ENCODE assay signal across 24 cellular contexts in the genomic region with DNA sequence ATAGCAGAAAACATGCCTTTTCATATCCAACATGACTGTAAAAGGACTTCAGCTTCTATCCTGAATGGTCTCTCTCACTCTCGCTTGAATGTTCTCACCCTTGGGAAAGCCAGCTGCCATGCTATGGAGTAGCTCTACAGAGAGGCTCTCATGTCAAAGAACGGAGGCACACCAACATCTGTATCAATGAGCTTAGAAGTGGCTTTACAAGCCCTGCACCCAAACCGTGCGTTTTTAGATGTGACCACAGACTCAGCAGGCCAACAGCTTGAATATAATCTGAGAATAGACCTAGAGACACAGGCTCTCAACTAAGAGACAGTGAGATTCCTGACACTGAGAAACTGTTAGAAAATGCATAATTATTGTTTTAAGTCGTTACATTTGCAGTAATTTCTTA.
"Had no signal": no experiment of that assay in that cellular context is flagged by ENCODE, and none has a peak within 500 bp of the region (broad histone marks: within the 10 kb centered on the region; RNA-seq: fewer than 3 reads in every experiment).

No MANE protein-coding gene starts in this region.

- H3K27me3 ChIP-seq: left lung, ovary, right atrium auricular region, right lobe of liver, tibial nerve had no signal

- H3K4me3 ChIP-seq: left lung, lower lobe of right lung, ovary, right atrium auricular region, right lobe of liver, smooth muscle cell, tibial nerve had no signal

- H3K36me3 ChIP-seq: left lung, lower lobe of right lung, ovary, right atrium auricular region, right lobe of liver, tibial nerve had no signal

- H3K9me3 ChIP-seq: lower lobe of right lung, ovary, right atrium auricular region, right lobe of liver had no signal

- H3K4me1 ChIP-seq: left lung, lower lobe of right lung, right atrium auricular region, right lobe of liver, tibial nerve had no signal

- FAIRE-seq: islet of Langerhans, kidney, urothelium cell line had no signal

- DNase-seq: hypothalamus; immature natural killer cell; kidney; left colon; left lung; lower lobe of right lung; mammary epithelial cell; mesenchymal stem cell; naive thymus-derived CD8-positive, alpha-beta T cell; ovary; right lobe of liver; stimulated activated CD4-positive, alpha-beta T cell treated with anti-CD3 and anti-CD28 coated beads, Interleukin-1b, Interleukin-23, amount 100 ng/mL, for 48 hours; stimulated activated CD4-positive, alpha-beta T cell treated with anti-CD3 and anti-CD28 coated beads, Interleukin-2, amount 100 ng/mL, for 48 hours; stimulated activated CD4-positive, alpha-beta T cell treated with anti-CD3 and anti-CD28 coated beads, Interleukin-4, amount 100 ng/mL, for 4 hours; stimulated activated CD8-positive, alpha-beta memory T cell treated with anti-CD3 and anti-CD28 coated beads, Interleukin-4, amount 100 ng/mL, for 48 hours; stimulated activated naive CD4-positive, alpha-beta T cell treated with Interleukin-2 at 50 U/mL for 16 hours; stimulated activated naive CD8-positive, alpha-beta T cell treated with anti-CD3 and anti-CD28 coated beads, Interleukin-15, amount 100 ng/mL, for 72 hours; substantia nigra had no signal

- H3K27ac ChIP-seq: left lung, lower lobe of right lung, ovary, right atrium auricular region, right lobe of liver, tibial nerve had no signal

- H3K4me2 ChIP-seq: smooth muscle cell had no signal

- ATAC-seq: left colon; left lung; lower lobe of right lung; naive thymus-derived CD8-positive, alpha-beta T cell; right lobe of liver; stimulated activated memory B cell treated with anti-CD40 and anti-IgM and Interleukin-4, amounts not matched to agents 10 μg/mL and 1 μg/mL and 100 μg/mL, for 72 hours; stimulated activated naive CD8-positive, alpha-beta T cell treated with anti-CD3 and anti-CD28 coated beads, Interleukin-15, amount 100 ng/mL, for 72 hours had no signal
